20 cellular contexts compared by ENCODE assay signal in genomic region chrX:150610446-150610845, GRCh38.
"Had no signal": no experiment of that assay in that cellular context is flagged by ENCODE, and none has a peak within 500 bp of the region (broad histone marks: within the 10 kb centered on the region; RNA-seq: fewer than 3 reads in every experiment).

No MANE protein-coding gene starts in this region.

- H3K4me3 ChIP-seq: coronary artery, dorsolateral prefrontal cortex, gastrocnemius medialis, left lung, lower lobe of right lung, pancreas, smooth muscle cell, tibial artery, upper lobe of left lung, uterus had no signal

- H3K9me3 ChIP-seq: gastrocnemius medialis, left lung, lower lobe of right lung, pancreas, tibial artery, upper lobe of left lung, uterus had no signal

- H3K36me3 ChIP-seq: gastrocnemius medialis, pancreas, uterus had no signal

- ATAC-seq: gastrocnemius medialis; left lung; lower lobe of right lung; natural killer cell treated with Interleukin-12 subunit alpha and Interleukin-12 subunit beta and Interleukin-15 and Interleukin-18, amount 100 ng/mL, for 72 hours; pancreas; right cardiac atrium had no signal

- H3K9me3 Mint-ChIP-seq: natural killer cell treated with Interleukin-12 subunit alpha and Interleukin-12 subunit beta and Interleukin-15 and Interleukin-18, amount 100 ng/mL, for 72 hours; stimulated activated naive CD8-positive, alpha-beta T cell treated with anti-CD3 and anti-CD28 coated beads, Interleukin-15, Interleukin-2, amounts not matched to agents 100 ng/mL and 50 ng/mL, for 24 hours had no signal

- H3K4me3 Mint-ChIP-seq: natural killer cell treated with Interleukin-12 subunit alpha and Interleukin-12 subunit beta and Interleukin-15 and Interleukin-18, amount 100 ng/mL, for 72 hours; stimulated activated naive CD8-positive, alpha-beta T cell treated with anti-CD3 and anti-CD28 coated beads, Interleukin-15, Interleukin-2, amounts not matched to agents 100 ng/mL and 50 ng/mL, for 24 hours had no signal

- H3K27me3 Mint-ChIP-seq: progenitor cell of endocrine pancreas; stimulated activated naive CD8-positive, alpha-beta T cell treated with anti-CD3 and anti-CD28 coated beads, Interleukin-15, Interleukin-2, amounts not matched to agents 100 ng/mL and 50 ng/mL, for 24 hours had no signal

- H3K27me3 ChIP-seq: gastrocnemius medialis, left lung, pancreas, tibial artery, upper lobe of left lung, uterus had no signal

- DNase-seq: dorsolateral prefrontal cortex; effector CD8-positive, alpha-beta T cell; gastrocnemius medialis; glutamatergic neuron; left lung; lower lobe of right lung; mesenchymal stem cell; midbrain; occipital lobe; pancreas; right cardiac atrium; stimulated activated CD4-positive, alpha-beta T cell treated with anti-CD3 and anti-CD28 coated beads, Interleukin-2, amount 100 ng/mL, for 48 hours; tibial artery; upper lobe of left lung; uterus had no signal

- H3K27ac Mint-ChIP-seq: natural killer cell treated with Interleukin-12 subunit alpha and Interleukin-12 subunit beta and Interleukin-15 and Interleukin-18, amount 100 ng/mL, for 72 hours; progenitor cell of endocrine pancreas; stimulated activated naive CD8-positive, alpha-beta T cell treated with anti-CD3 and anti-CD28 coated beads, Interleukin-15, Interleukin-2, amounts not matched to agents 100 ng/mL and 50 ng/mL, for 24 hours had no signal

- H3K27ac ChIP-seq: coronary artery, dorsolateral prefrontal cortex, gastrocnemius medialis, left lung, lower lobe of right lung, pancreas, tibial artery, upper lobe of left lung, uterus had no signal

- H3K4me1 ChIP-seq: gastrocnemius medialis, left lung, lower lobe of right lung, pancreas, tibial artery, upper lobe of left lung, uterus had no signal
